Comparison of ENCODE assay signal across 23 cellular contexts in the genomic region with DNA sequence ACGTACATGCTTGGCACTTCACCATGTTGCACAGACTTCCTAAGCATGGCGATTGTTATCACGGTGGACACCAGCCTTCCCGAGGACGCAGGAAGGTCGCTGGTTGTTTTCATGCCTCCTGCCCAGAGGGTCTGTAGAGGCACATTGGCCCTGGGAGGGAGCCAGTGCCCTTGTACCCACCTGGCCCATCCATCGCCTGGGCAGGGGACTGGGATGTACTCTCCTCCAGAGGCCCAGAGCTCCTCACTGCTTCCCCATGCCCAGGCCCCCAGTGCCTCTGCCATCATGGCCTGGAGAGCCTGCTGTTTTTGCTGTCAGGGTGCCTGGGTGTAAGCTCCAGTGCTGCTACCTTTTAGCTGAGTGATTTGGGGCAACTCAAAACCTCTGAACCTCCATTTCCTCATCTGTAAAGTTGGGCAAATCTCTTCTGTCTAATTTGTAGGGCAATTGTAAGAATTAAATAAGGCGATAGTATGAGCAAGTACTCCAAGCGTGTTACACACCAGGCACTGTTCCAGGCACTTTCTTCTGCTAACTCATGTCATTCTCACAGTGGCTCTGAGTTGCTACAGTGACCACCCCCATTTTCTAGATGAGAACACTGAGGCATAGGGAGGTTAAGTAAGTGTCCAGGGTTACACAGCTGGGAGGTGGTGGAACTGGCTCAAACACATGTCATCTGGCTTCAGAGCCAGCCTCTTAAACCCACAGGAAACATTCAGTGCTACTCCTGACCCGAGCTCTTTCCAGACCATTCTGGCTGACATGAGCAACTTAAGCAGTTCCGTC. TPM values are rescaled to one million over a fixed set of nuclear protein-coding genes. Genes with fewer than 3 reads are reported as not detected.
A peak's percentile ranks its signal among the peaks of the same experiment; 100 is the strongest.
DNase-seq lines count a peak whose midpoint lies in the region; ATAC-seq, FAIRE-seq and TF ChIP-seq lines count a peak whose summit lies in the region.
"Had no signal": no experiment of that assay in that cellular context is flagged by ENCODE, and none has a peak within 500 bp of the region (broad histone marks: within the 10 kb centered on the region; RNA-seq: fewer than 3 reads in every experiment).

No MANE protein-coding gene starts in this region.

- TF ChIP-seq EP300 in HepG2 (IDR thresholded peaks at IDR 0.05; ENCODE audit: low read depth in 2 of 2, low read length in 2 of 2), result no peak
- TF ChIP-seq EP300 in HepG2 (CRISPR knock-in tag; IDR thresholded peaks at IDR 0.05; ENCODE audit: borderline replicate concordance), result no peak
- no peak for TF ChIP-seq EP300 in sigmoid colon (IDR thresholded peaks at IDR 0.05)
- TF ChIP-seq EP300 in SK-N-SH (IDR thresholded peaks at IDR 0.05; ENCODE audit: borderline replicate concordance in 1 of 2, low read depth in 1 of 2, low read length in 1 of 2), result no peak

- no peaks in the 10 kb centered on the region for H3K79me2 ChIP-seq in HepG2 (ENCODE audit: insufficient read depth, low read length)
- H3K79me2 ChIP-seq in SK-N-SH (ENCODE audit: insufficient read depth), result no peaks in the 10 kb centered on the region

- no peak overlapping the region for H2AFZ ChIP-seq in HepG2 (ENCODE audit: low read length)
- no peak overlapping the region for H2AFZ ChIP-seq in SK-N-SH (ENCODE audit: low read depth)

- intact Hi-C loops in HepG2 (cut with micrococcal nuclease; ENCODE audit: unreplicated experiment) (no loop called here), right lobe of liver (cut with DNase I) (no loop called here), sigmoid colon (cut with DNase I) (no loop called here)

- H3K4me3 Mint-ChIP-seq in nephron progenitor cell, result no peak overlapping the region
- H3K4me3 Mint-ChIP-seq: CD8-positive, alpha-beta T cell had no signal

- no TSS peak for BruUV-seq in HepG2 (replicated peaks; lab: Mats Ljungman, UMichigan)

- H3K4me3 ChIP-seq in HepG2 (replicated peaks in 1 of 3; ENCODE audit: insufficient read depth in 1 of 3, low read depth in 2 of 3, low read length in 3 of 3) (no peak overlapping the region), right lobe of liver (no peak overlapping the region), sigmoid colon (no peak overlapping the region), SK-N-SH (ENCODE audit: low read depth in 2 of 2, low read length in 1 of 2) (no peak overlapping the region)
- H3K4me3 ChIP-seq: BLaER1 treated with 17β-estradiol and CSF1 and Interleukin-3, amounts not matched to agents 10 nM and 100 nM; Peyer's patch had no signal

- no peak for DNase-seq in HepG2 (ENCODE audit: low spot score)
- no peak for DNase-seq in right lobe of liver
- no peak for DNase-seq in nephron progenitor cell
- DNase-seq in sigmoid colon, result peak; percentile 33
- no peak for DNase-seq in NCI-H748 (lab: John Stamatoyannopoulos, UW; ENCODE audit: unreplicated experiment)
- DNase-seq in SK-N-SH, result no peak
- DNase-seq in cerebellum (ENCODE audit: low spot score), result no peak
- no peak for DNase-seq in activated gamma-delta T cell (lab: John Stamatoyannopoulos, UW)
- DNase-seq: ACHN; Calu3; CD8-positive, alpha-beta T cell; DMS153; GOT3; NCI-H1092 treated with DMSO at 0.1 percent for 48 hours; NCI-H146; NCI-H2029 treated with DMSO at 0.1 percent for 48 hours; NCI-H226; NCI-H510A treated with DMSO at 0.1 percent for 48 hours; NCI-H774; Peyer's patch had no signal

- POLR2A ChIA-PET in HepG2 (lab: Yijun Ruan, JAX) (interaction anchor here (1.2 kb wide), 1 partner anchor 80 kb away, joined by 3 read pairs; no protein-coding TSS in a partner anchor), SK-N-SH (lab: Yijun Ruan, JAX) (no interaction called here)

- no peak for TF ChIP-seq RAD21 in HepG2 (CRISPR knock-in tag; IDR thresholded peaks at IDR 0.05)
- TF ChIP-seq RAD21 in SK-N-SH (IDR thresholded peaks at IDR 0.05; ENCODE audit: low read length), result no peak

- WGBS in HepG2 (ENCODE audit: low lambda C conversion rate), result 95% methylated on average over 11 of the region's 11 CpGs
- 100% methylated on average over 3 of the region's 11 CpGs for WGBS in right lobe of liver (ENCODE audit: insufficient coverage, low coverage, low lambda C conversion rate, missing lambda C conversion rate)
- 92 to 93% methylated on average over 11 of the region's 11 CpGs for WGBS in sigmoid colon, 2 donors
- 95% methylated on average over 11 of the region's 11 CpGs for whole genome bisulfite sequencing in SK-N-SH (ENCODE audit: low lambda C conversion rate)

- no peak for ATAC-seq in HepG2
- ATAC-seq in right lobe of liver, result no peak
- ATAC-seq: CD8-positive, alpha-beta T cell had no signal

- H3K4me2 ChIP-seq in HepG2 (ENCODE audit: low read depth, low read length) (no peak overlapping the region), SK-N-SH (no peak overlapping the region)
- H3K4me2 ChIP-seq: BLaER1 treated with 17β-estradiol and CSF1 and Interleukin-3, amounts not matched to agents 10 nM and 100 nM had no signal

- peaks cover 2% of the 10 kb centered on the region for H3K27me3 Mint-ChIP-seq in nephron progenitor cell (ENCODE audit: low read depth, poor library complexity)

- H3K27me3 ChIP-seq in HepG2 (ENCODE audit: control insufficient read depth in 1 of 2, insufficient read depth in 2 of 2, low read length in 2 of 2), result no peaks in the 10 kb centered on the region
- no peaks in the 10 kb centered on the region for H3K27me3 ChIP-seq in right lobe of liver
- H3K27me3 ChIP-seq in sigmoid colon, result no peaks in the 10 kb centered on the region
- no peaks in the 10 kb centered on the region for H3K27me3 ChIP-seq in SK-N-SH (ENCODE audit: insufficient read depth)
- H3K27me3 ChIP-seq: Peyer's patch had no signal

- H3K4me1 Mint-ChIP-seq in nephron progenitor cell, result peaks cover 19% of the 10 kb centered on the region

- no peak for TF ChIP-seq CTCF in HepG2 (CRISPR knock-in tag; IDR thresholded peaks at IDR 0.05)
- no peak for TF ChIP-seq CTCF in right lobe of liver (IDR thresholded peaks at IDR 0.05)
- TF ChIP-seq CTCF in nephron progenitor cell (IDR thresholded peaks at IDR 0.05), result no peak
- no peak for TF ChIP-seq CTCF in sigmoid colon (IDR thresholded peaks at IDR 0.05)
- TF ChIP-seq CTCF in SK-N-SH (IDR thresholded peaks at IDR 0.05), result no peak

- CTCF ChIA-PET in HepG2 (lab: Yijun Ruan, JAX; ENCODE audit: low intra/inter-chr PET ratio, low total read pairs) (no interaction called here), SK-N-SH (lab: Yijun Ruan, JAX) (interaction anchor here (0.9 to 14.7 kb wide), 5 partner anchors 21 to 446 kb away, joined by 3 to 708 read pairs (median 170); a partner anchor contains a TSS)

- peaks cover 10% of the 10 kb centered on the region; the same call in 1 of the 2 replicates for H4K20me1 ChIP-seq in HepG2 (ENCODE audit: insufficient read depth, low read length)
- no peaks in the 10 kb centered on the region for H4K20me1 ChIP-seq in SK-N-SH (ENCODE audit: insufficient read depth)

- H3K9me3 ChIP-seq in HepG2 (ENCODE audit: low read length) (no peaks in the 10 kb centered on the region), right lobe of liver (no peaks in the 10 kb centered on the region), sigmoid colon (no peaks in the 10 kb centered on the region), SK-N-SH (no peaks in the 10 kb centered on the region)
- H3K9me3 ChIP-seq: Peyer's patch had no signal

- no peaks in the 10 kb centered on the region for H3K9me3 Mint-ChIP-seq in nephron progenitor cell
- H3K9me3 Mint-ChIP-seq: CD8-positive, alpha-beta T cell had no signal

- H3K27ac Mint-ChIP-seq in nephron progenitor cell, result peak overlapping the region; percentile 27
- H3K27ac Mint-ChIP-seq: CD8-positive, alpha-beta T cell had no signal

- H3K36me3 Mint-ChIP-seq in nephron progenitor cell (ENCODE audit: low read depth), result peaks cover 62% of the 10 kb centered on the region
- H3K36me3 Mint-ChIP-seq: CD8-positive, alpha-beta T cell had no signal

- H3K36me3 ChIP-seq in HepG2 (replicated peaks in 1 of 2; ENCODE audit: control insufficient read depth in 1 of 2, insufficient read depth in 2 of 2, low read length in 2 of 2) (peaks cover 57 to 85% of the 10 kb centered on the region in 2 experiments), right lobe of liver (no peaks in the 10 kb centered on the region), sigmoid colon (no peaks in the 10 kb centered on the region), SK-N-SH (replicated peaks in 1 of 2; ENCODE audit: control insufficient read depth in 1 of 2, insufficient read depth in 2 of 2, low read length in 1 of 2) (peaks cover 0 to 5% of the 10 kb centered on the region in 2 experiments)
- H3K36me3 ChIP-seq: BLaER1 treated with 17β-estradiol and CSF1 and Interleukin-3, amounts not matched to agents 10 nM and 100 nM; Peyer's patch had no signal

- peaks cover 22% of the 10 kb centered on the region for H3K4me1 ChIP-seq in HepG2 (ENCODE audit: insufficient read depth, low read length)
- H3K4me1 ChIP-seq in right lobe of liver, result no peaks in the 10 kb centered on the region
- H3K4me1 ChIP-seq in sigmoid colon, result peaks cover 0 to 10% (median 4%) of the 10 kb centered on the region in 4 donors
- no peaks in the 10 kb centered on the region; a peak in 2 of 4 replicates for H3K4me1 ChIP-seq in SK-N-SH (ENCODE audit: control insufficient read depth in 1 of 2, insufficient read depth in 2 of 2, low read depth in 1 of 2, low read length in 1 of 2)
- H3K4me1 ChIP-seq: Peyer's patch had no signal

- in situ Hi-C loops in HepG2 (cut with HindIII; ENCODE audit: extremely low pct_ligation_motif_present, low pct_unique_long_range_greater_than_20kb), result no loop called here

- no peaks in the 10 kb centered on the region for H3F3A ChIP-seq in SK-N-SH (replicated peaks; ENCODE audit: insufficient read depth)

- TF ChIP-seq POLR2A in HepG2 (IDR thresholded peaks at IDR 0.05; ENCODE audit: insufficient read depth in 1 of 2, low read depth in 2 of 2, low read length in 2 of 2), result peak in 1 of 2 experiments; percentile 45; a peak in 1 of 4 replicates
- no peak for TF ChIP-seq POLR2A in right lobe of liver (IDR thresholded peaks at IDR 0.05)
- TF ChIP-seq POLR2A in sigmoid colon (IDR thresholded peaks at IDR 0.05), result no peak

- no peak for FAIRE-seq in HepG2 (lab: Jason Lieb, UNC)
- FAIRE-seq: GM12891 had no signal

- H3K27ac ChIP-seq in HepG2 (ENCODE audit: extremely low read length, insufficient read depth, low read length) (no peak overlapping the region), right lobe of liver (no peak overlapping the region), sigmoid colon (no peak overlapping the region), SK-N-SH (ENCODE audit: low read depth in 2 of 2, low read length in 1 of 2) (no peak overlapping the region)
- H3K27ac ChIP-seq: 22Rv1; BLaER1 treated with 17β-estradiol and CSF1 and Interleukin-3, amounts not matched to agents 10 nM and 100 nM; Peyer's patch had no signal

- H3K9me2 ChIP-seq in SK-N-SH, result no peaks in the 10 kb centered on the region

- H3K9ac ChIP-seq in HepG2 (ENCODE audit: insufficient read depth, low read depth, low read length) (no peak overlapping the region), SK-N-SH (no peak overlapping the region)
- H3K9ac ChIP-seq: BLaER1 treated with 17β-estradiol and CSF1 and Interleukin-3, amounts not matched to agents 10 nM and 100 nM had no signal

RNA-seq across cellular contexts. Expression of gene GREB1, which starts 45.3 kb away (rescaled TPM):
- total RNA-seq in HepG2 (2016; rRNA removed; fragmentation: Illumina TruSeq; extraction: Trizol) (61.2 and 64.2 TPM in 2 replicates), right lobe of liver (10 to 100 TPM in 2 of 6 experiments, 1 to 10 TPM in 4; 1.6 to 19.5 (median 6.5) TPM), sigmoid colon (1 to 10 TPM in 3 of 4 donors, under 1 TPM in 1; 0.71 to 2.5 (median 1.6) TPM), cerebellum (34.0 TPM)
- total RNA-seq in HepG2 (2016; cell fraction: cytosol; rRNA removed; fragmentation: Illumina TruSeq; extraction: Trizol; ENCODE audit: low read depth), result 22.9 and 28.7 TPM in 2 replicates
- 62.9 and 63.8 TPM in 2 replicates for total RNA-seq in HepG2 (2016; cell fraction: insoluble cytoplasmic fraction; rRNA removed; fragmentation: Illumina TruSeq; extraction: Trizol)
- 43.0 and 57.1 TPM in 2 replicates for total RNA-seq in HepG2 (2016; cell fraction: membrane; rRNA removed; fragmentation: Illumina TruSeq; extraction: Trizol)
- total RNA-seq in HepG2 (2016; cell fraction: nucleus; rRNA removed; fragmentation: Illumina TruSeq; extraction: Trizol), result 118 and 132 TPM in 2 replicates
- polyA plus RNA-seq in HepG2 (2011; rRNA removed) (26.8 and 31.3 TPM in 2 replicates), sigmoid colon (under 1 TPM in 2 of 3 donors, not detected in 1; 0.28 to 0.46 TPM), SK-N-SH (2012; rRNA removed) (2.7 and 2.9 TPM in 2 replicates)
- polyA plus RNA-seq in HepG2 (2011; cell fraction: cytosol; rRNA removed), result 20.4 and 21.0 TPM in 2 replicates
- polyA plus RNA-seq in HepG2 (2011; cell fraction: nucleus; rRNA removed), result 110 and 130 TPM in 2 replicates
- polyA plus RNA-seq in HepG2 (2012), result 47.0 and 84.0 TPM in 2 replicates
- polyA plus RNA-seq in HepG2 (2016; cell fraction: cytosol; fragmentation: Illumina TruSeq; extraction: Trizol; ENCODE audit: low read depth), result 10.7 and 14.3 TPM in 2 replicates
- polyA plus RNA-seq in HepG2 (2016; cell fraction: insoluble cytoplasmic fraction; fragmentation: Illumina TruSeq; extraction: Trizol; ENCODE audit: low read depth), result 38.8 and 51.0 TPM in 2 replicates
- 17.8 and 18.3 TPM in 2 replicates for polyA plus RNA-seq in HepG2 (2016; cell fraction: membrane; fragmentation: Illumina TruSeq; extraction: Trizol; ENCODE audit: low read depth)
- 158 and 174 TPM in 2 replicates for polyA plus RNA-seq in HepG2 (2016; cell fraction: nucleus; fragmentation: Illumina TruSeq; extraction: Trizol; ENCODE audit: insufficient read depth, low read depth)
- polyA minus RNA-seq in HepG2 (2011; rRNA and poly(A)+ RNA removed; ENCODE audit: low replicate concordance), result 1.5 and 97.9 TPM in 2 replicates
- 60.3 and 64.2 TPM in 2 replicates for polyA minus RNA-seq in HepG2 (2011; cell fraction: cytosol; rRNA and poly(A)+ RNA removed)
- 142 and 160 TPM in 2 replicates for polyA minus RNA-seq in HepG2 (2011; cell fraction: nucleus; rRNA and poly(A)+ RNA removed)
- polyA plus RNA-seq in SK-N-SH (2012; cell fraction: cytosol; rRNA removed), result 2.2 and 3.6 TPM in 2 replicates
- 5.0 and 7.1 TPM in 2 replicates for polyA plus RNA-seq in SK-N-SH (2012; cell fraction: nucleus; rRNA removed)
